15 cellular contexts compared by ENCODE assay signal in genomic region chr17:74918906-74919305, GRCh38. TPM values are rescaled to one million over a fixed set of nuclear protein-coding genes. Genes with fewer than 3 reads are reported as not detected.
DNase-seq lines count a peak whose midpoint lies in the region; ATAC-seq, FAIRE-seq and TF ChIP-seq lines count a peak whose summit lies in the region.
"Had no signal": no experiment of that assay in that cellular context is flagged by ENCODE, and none has a peak within 500 bp of the region (broad histone marks: within the 10 kb centered on the region; RNA-seq: fewer than 3 reads in every experiment).

No MANE protein-coding gene starts in this region.

- no peak overlapping the region for H2AFZ ChIP-seq in H1 (ENCODE audit: low read length)

- H4K91ac ChIP-seq in H1 (replicated peaks; ENCODE audit: insufficient read length, low read length): no peak overlapping the region

- H3K56ac ChIP-seq in H1 (replicated peaks; ENCODE audit: insufficient read length, low read depth, low read length): no peak overlapping the region

- TF ChIP-seq EP300 in H1 (IDR thresholded peaks at IDR 0.05; ENCODE audit: borderline replicate concordance in 1 of 2, low read depth in 2 of 2, low read length in 2 of 2): no peak

- no peak for ATAC-seq in HG02763 (IDR thresholded peaks at IDR 0.05; ENCODE audit: unreplicated experiment)

- H3K9me3 ChIP-seq in H1 (ENCODE audit: insufficient read depth in 2 of 2, low read depth in 1 of 2, low read length in 1 of 2): no peaks in the 10 kb centered on the region
- H3K9me3 ChIP-seq: Caco-2 had no signal

- H3K23ac ChIP-seq in H1 (ENCODE audit: insufficient read length): no peak overlapping the region

- H3K27me3 ChIP-seq in H1 (replicated peaks in 1 of 4; ENCODE audit: control insufficient read depth in 3 of 4, extremely low read depth in 1 of 4, insufficient read depth in 3 of 4, low read length in 3 of 4): peaks cover 15 to 24% (median 17%) of the 10 kb centered on the region in 4 experiments

- TF ChIP-seq POLR2A in H1 (IDR thresholded peaks at IDR 0.05; ENCODE audit: control extremely low read depth in 1 of 2, low read depth in 2 of 2, low read length in 2 of 2): no peak

- H3K36me3 ChIP-seq in H1 (ENCODE audit: control insufficient read depth in 2 of 4, insufficient read depth in 4 of 4, low read length in 3 of 4): no peaks in the 10 kb centered on the region; a peak in 1 of 8 replicates
- H3K36me3 ChIP-seq: BLaER1 had no signal

- POLR2A ChIA-PET in H1 (lab: Charles Lee; ENCODE audit: partially characterized antibody): interaction anchor here (0.8 kb wide), 1 partner anchor 142 kb away, joined by 3 read pairs; no protein-coding TSS in a partner anchor

- WGBS in H1 (ENCODE audit: extremely low coverage in 1 of 2, insufficient coverage in 1 of 2, insufficient read length in 1 of 2, insufficient replicate concordance in 2 of 2, low coverage in 1 of 2, low lambda C conversion rate in 2 of 2, missing lambda C conversion rate in 1 of 2), 2 experiments: 94% methylated on average over 5 of the region's 5 CpGs; no CpG with 5 or more reads in 1 of the 2 experiments

- no peak overlapping the region for H2BK120ac ChIP-seq in H1 (replicated peaks; ENCODE audit: low read depth, low read length)

- no peaks in the 10 kb centered on the region for H3K79me2 ChIP-seq in H1 (ENCODE audit: control insufficient read depth in 1 of 2, insufficient read depth in 2 of 2, low read length in 2 of 2)

- H4K20me1 ChIP-seq in H1 (replicated peaks in 1 of 2; ENCODE audit: control insufficient read depth in 1 of 2, insufficient read depth in 2 of 2, low read length in 2 of 2): peaks cover 0 to 4% of the 10 kb centered on the region in 2 experiments

- no peak for TF ChIP-seq CTCF in H1 (IDR thresholded peaks at IDR 0.05; ENCODE audit: control extremely low read depth in 1 of 3, insufficient read depth in 1 of 3, low read depth in 1 of 3, low read length in 3 of 3)

- TF ChIP-seq RAD21 in H1 (IDR thresholded peaks at IDR 0.05 in 1 of 2, conservative IDR thresholded peaks at IDR 0.05 in 1 of 2; ENCODE audit: low read depth in 2 of 2, low read length in 2 of 2): no peak

- no peak overlapping the region for H2BK15ac ChIP-seq in H1 (ENCODE audit: low read length)

- DNase-seq in SIG-M5 treated with dmso at 0.1 percent for 504 hours (lab: John Stamatoyannopoulos, UW; ENCODE audit: unreplicated experiment) (peak; percentile 38), SIG-M5 (lab: John Stamatoyannopoulos, UW) (no peak), NCI-H82 (lab: John Stamatoyannopoulos, UW) (peak; percentile 64), H1 (ENCODE audit: low read depth in 1 of 2, low spot score in 2 of 2) (no peak), T-helper 1 cell (no peak), NCI-H187 (lab: John Stamatoyannopoulos, UW) (no peak)
- DNase-seq: AML-193; Caco-2; CD8-positive, alpha-beta memory T cell; GF-D8 had no signal

- no peak overlapping the region for H4K5ac ChIP-seq in H1 (ENCODE audit: insufficient read length, low read depth, low read length)

- H3K14ac ChIP-seq in H1 (ENCODE audit: insufficient read length): no peak overlapping the region

- H3K23me2 ChIP-seq in H1 (ENCODE audit: low read depth, low read length): peaks cover 5% of the 10 kb centered on the region; the same call in 1 of the 2 replicates

- no peaks in the 10 kb centered on the region for H3K79me1 ChIP-seq in H1 (ENCODE audit: low read depth, low read length)

- H3K4me3 ChIP-seq in H1 (ENCODE audit: extremely low read depth in 1 of 4, insufficient read depth in 2 of 4, low read depth in 3 of 4, low read length in 4 of 4): no peak overlapping the region
- H3K4me3 ChIP-seq: BLaER1 had no signal

- FAIRE-seq in H1 (lab: Jason Lieb, UNC): no peak
- FAIRE-seq: HTR-8/SVneo had no signal

- no peak overlapping the region for H3K18ac ChIP-seq in H1 (ENCODE audit: extremely low read depth, low read length)

- CTCF ChIA-PET in H1 (lab: Charles Lee; ENCODE audit: partially characterized antibody): interaction anchor here (1.0 to 49.9 kb wide), 13 partner anchors 12 to 173 kb away, joined by 3 to 1072 read pairs (median 6); partner anchors contain the start of genes FADS6 and OTOP3

- H3K9ac ChIP-seq in H1 (replicated peaks in 1 of 4; ENCODE audit: extremely low read depth in 1 of 4, low read depth in 3 of 4, low read length in 3 of 4): no peak overlapping the region
- H3K9ac ChIP-seq: BLaER1 had no signal

- H3K27ac ChIP-seq in H1 (ENCODE audit: low read depth, low read length): no peak overlapping the region
- H3K27ac ChIP-seq: BLaER1 had no signal

- no peak overlapping the region for H3K4ac ChIP-seq in H1 (replicated peaks; ENCODE audit: insufficient read length, low read depth, low read length)

- peaks cover 0 to 13% (median 10%) of the 10 kb centered on the region in 4 experiments; a peak in 6 of 7 replicates for H3K4me1 ChIP-seq in H1 (replicated peaks in 1 of 4; ENCODE audit: control insufficient read depth in 3 of 4, insufficient read depth in 4 of 4, low read length in 3 of 4)
- H3K4me1 ChIP-seq: BLaER1 had no signal

- H2BK20ac ChIP-seq in H1 (ENCODE audit: low read length): no peak overlapping the region

- no peak overlapping the region for H4K8ac ChIP-seq in H1 (ENCODE audit: extremely low read depth, insufficient read depth, low read length)

- H2AK5ac ChIP-seq in H1 (ENCODE audit: low read depth, low read length): no peak overlapping the region

- no peak overlapping the region for H2BK5ac ChIP-seq in H1 (ENCODE audit: low read depth, low read length)

- H3K4me2 ChIP-seq in H1 (ENCODE audit: insufficient read depth in 1 of 2, low read depth in 2 of 2, low read length in 2 of 2): no peak overlapping the region

- peak overlapping the region; percentile 4; the same call in 1 of the 2 replicates for H2BK12ac ChIP-seq in H1 (ENCODE audit: low read depth, low read length)

TF ChIP-seq in H1, 55 proteins besides CTCF, POLR2A, EP300 and RAD21 (continues in another document):
- no peak for TF ChIP-seq JUN (IDR thresholded peaks at IDR 0.05; ENCODE audit: low read depth, low read length)
- TF ChIP-seq HDAC2 (IDR thresholded peaks at IDR 0.05; ENCODE audit: borderline replicate concordance in 1 of 2, low read depth in 2 of 2, low read length in 2 of 2): no peak
- no peak for TF ChIP-seq POU5F1 (IDR thresholded peaks at IDR 0.05; ENCODE audit: low read depth, low read length)
- TF ChIP-seq MAFK (IDR thresholded peaks at IDR 0.05; ENCODE audit: low read depth, low read length): no peak
- TF ChIP-seq KDM1A (IDR thresholded peaks at IDR 0.05; ENCODE audit: borderline replicate concordance, low read length): no peak

RNA-seq across cellular contexts. Expression of gene USH1G, which starts 4.1 kb away (rescaled TPM):
- 1.6 and 1.7 TPM in 2 replicates for total RNA-seq in H1 (2021; fragmentation: NEBNext Ultra II Directional; extraction: Animal tissue kit (Norgen Biotek cat#: 25700))
- polyA plus RNA-seq in H1 (2011; rRNA removed): 4.3 and 5.0 TPM in 2 replicates
- polyA plus RNA-seq in H1 (2011; cell fraction: cytosol; rRNA removed): 3.5 TPM
- 3.5 TPM for polyA plus RNA-seq in H1 (2011; cell fraction: nucleus; rRNA removed)
- polyA plus RNA-seq in H1 (2012, experiment 1 of 2): 1.3 to 2.8 TPM (median 2.0 TPM) in 4 replicates
- polyA plus RNA-seq in H1 (2012, experiment 2 of 2): 1.9 TPM
- 0.61 TPM for polyA plus RNA-seq in H1 (2013, experiment 1 of 2)
- 0.70 TPM for polyA plus RNA-seq in H1 (2013, experiment 2 of 2)
- 5.1 and 8.8 TPM in 2 replicates for polyA minus RNA-seq in H1 (2011; rRNA and poly(A)+ RNA removed)
- polyA minus RNA-seq in H1 (2011; cell fraction: cytosol; rRNA and poly(A)+ RNA removed): 3.7 TPM
- polyA minus RNA-seq in H1 (2011; cell fraction: nucleus; rRNA and poly(A)+ RNA removed): 4.2 TPM
- total RNA-seq: CD8-positive, alpha-beta memory T cell had no signal
- polyA plus RNA-seq: CD8-positive, alpha-beta memory T cell; HepG2 had no signal

RNA-seq across cellular contexts. Expression of gene OTOP2, which starts 5.2 kb away (rescaled TPM):
- not detected in 2 replicates for total RNA-seq in H1 (2021; fragmentation: NEBNext Ultra II Directional; extraction: Animal tissue kit (Norgen Biotek cat#: 25700))
- 0.23 and 0.27 TPM in 2 replicates for polyA plus RNA-seq in H1 (2011; rRNA removed)
- polyA plus RNA-seq in H1 (2011; cell fraction: cytosol; rRNA removed): 0.23 TPM
- 0.37 TPM for polyA plus RNA-seq in H1 (2011; cell fraction: nucleus; rRNA removed)
- polyA plus RNA-seq in H1 (2012, experiment 1 of 2): 0.11 to 0.18 TPM (median 0.16 TPM) in 3 of 4 replicates, not detected in the other
- not detected for polyA plus RNA-seq in H1 (2012, experiment 2 of 2)
- polyA plus RNA-seq in H1 (2013, experiment 1 of 2): not detected
- polyA plus RNA-seq in H1 (2013, experiment 2 of 2): 0.06 TPM
- polyA minus RNA-seq in H1 (2011; rRNA and poly(A)+ RNA removed): not detected in 2 replicates
- polyA minus RNA-seq in H1 (2011; cell fraction: cytosol; rRNA and poly(A)+ RNA removed): not detected
- polyA minus RNA-seq in H1 (2011; cell fraction: nucleus; rRNA and poly(A)+ RNA removed): not detected
- total RNA-seq: Caco-2; CD8-positive, alpha-beta memory T cell; H7; HepG2 had no signal
- polyA plus RNA-seq: CD8-positive, alpha-beta memory T cell; HepG2 had no signal

RNA-seq across cellular contexts. Expression of gene OTOP3, which starts 16.8 kb away (rescaled TPM):
- total RNA-seq in H1 (2021; fragmentation: NEBNext Ultra II Directional; extraction: Animal tissue kit (Norgen Biotek cat#: 25700)): not detected in 2 replicates
- 0.05 and 0.09 TPM in 2 replicates for polyA plus RNA-seq in H1 (2011; rRNA removed)
- polyA plus RNA-seq in H1 (2011; cell fraction: cytosol; rRNA removed): 0.04 TPM
- not detected for polyA plus RNA-seq in H1 (2011; cell fraction: nucleus; rRNA removed)
- not detected in 4 replicates for polyA plus RNA-seq in H1 (2012, experiment 1 of 2)
- polyA plus RNA-seq in H1 (2012, experiment 2 of 2): not detected
- 0.02 TPM for polyA plus RNA-seq in H1 (2013, experiment 1 of 2)
- polyA plus RNA-seq in H1 (2013, experiment 2 of 2): not detected
- polyA minus RNA-seq in H1 (2011; rRNA and poly(A)+ RNA removed): not detected in 2 replicates
- polyA minus RNA-seq in H1 (2011; cell fraction: cytosol; rRNA and poly(A)+ RNA removed): not detected
- polyA minus RNA-seq in H1 (2011; cell fraction: nucleus; rRNA and poly(A)+ RNA removed): not detected
- total RNA-seq: Caco-2; CD8-positive, alpha-beta memory T cell; H7; HepG2 had no signal
- polyA plus RNA-seq: CD8-positive, alpha-beta memory T cell; HepG2 had no signal

RNA-seq across cellular contexts. Expression of gene FADS6, which starts 25.5 kb away (rescaled TPM):
- 0.56 and 0.80 TPM in 2 replicates for total RNA-seq in H1 (2021; fragmentation: NEBNext Ultra II Directional; extraction: Animal tissue kit (Norgen Biotek cat#: 25700))
- 2.5 and 2.6 TPM in 2 replicates for polyA plus RNA-seq in H1 (2011; rRNA removed)
- polyA plus RNA-seq in H1 (2011; cell fraction: cytosol; rRNA removed): 2.2 TPM
- 2.2 TPM for polyA plus RNA-seq in H1 (2011; cell fraction: nucleus; rRNA removed)
- 0.79 to 2.0 TPM (median 1.4 TPM) in 4 replicates for polyA plus RNA-seq in H1 (2012, experiment 1 of 2)
- polyA plus RNA-seq in H1 (2012, experiment 2 of 2): 0.67 TPM
- 0.67 TPM for polyA plus RNA-seq in H1 (2013, experiment 1 of 2)
- polyA plus RNA-seq in H1 (2013, experiment 2 of 2): 0.52 TPM
- polyA minus RNA-seq in H1 (2011; rRNA and poly(A)+ RNA removed): 1.6 and 2.1 TPM in 2 replicates
- 1.8 TPM for polyA minus RNA-seq in H1 (2011; cell fraction: cytosol; rRNA and poly(A)+ RNA removed)
- 0.80 TPM for polyA minus RNA-seq in H1 (2011; cell fraction: nucleus; rRNA and poly(A)+ RNA removed)
- total RNA-seq: CD8-positive, alpha-beta memory T cell; H7 had no signal
- polyA plus RNA-seq: CD8-positive, alpha-beta memory T cell had no signal

RNA-seq across cellular contexts. Expression of gene FDXR, which starts 46.1 kb away (rescaled TPM):
- total RNA-seq in H1 (2021; fragmentation: NEBNext Ultra II Directional; extraction: Animal tissue kit (Norgen Biotek cat#: 25700)): 24.2 and 25.6 TPM in 2 replicates
- polyA plus RNA-seq in H1 (2011; rRNA removed): 31.4 and 44.0 TPM in 2 replicates
- 52.5 TPM for polyA plus RNA-seq in H1 (2011; cell fraction: cytosol; rRNA removed)
- polyA plus RNA-seq in H1 (2011; cell fraction: nucleus; rRNA removed): 67.0 TPM
- 20.6 to 42.6 TPM (median 37.8 TPM) in 4 replicates for polyA plus RNA-seq in H1 (2012, experiment 1 of 2)
- polyA plus RNA-seq in H1 (2012, experiment 2 of 2): 33.2 TPM
- polyA plus RNA-seq in H1 (2013, experiment 1 of 2): 13.2 TPM
- polyA plus RNA-seq in H1 (2013, experiment 2 of 2): 13.1 TPM
- polyA minus RNA-seq in H1 (2011; rRNA and poly(A)+ RNA removed): 10.8 and 11.3 TPM in 2 replicates
- polyA minus RNA-seq in H1 (2011; cell fraction: cytosol; rRNA and poly(A)+ RNA removed): 20.4 TPM
- polyA minus RNA-seq in H1 (2011; cell fraction: nucleus; rRNA and poly(A)+ RNA removed): 25.0 TPM

Comparison
In these comparisons a context has a peak if more than half of its experiments do, and no peak if none do; other contexts are left out.
1. DNase-seq: peak in SIG-M5 treated with dmso at 0.1 percent for 504 hours (single experiment) and NCI-H82 (single experiment); none in SIG-M5 (single experiment), H1 (0 of 2), T-helper 1 cell (0 of 5) and NCI-H187 (0 of 2).